In genomic region chr7:77315102-77315501, GRCh38 we compare ENCODE assay signal across 20 cellular contexts.
DNase-seq lines count a peak whose midpoint lies in the region; ATAC-seq, FAIRE-seq and TF ChIP-seq lines count a peak whose summit lies in the region.
"Had no signal": no experiment of that assay in that cellular context is flagged by ENCODE, and none has a peak within 500 bp of the region (broad histone marks: within the 10 kb centered on the region; RNA-seq: fewer than 3 reads in every experiment).

No MANE protein-coding gene starts in this region.

- H3K36me3 ChIP-seq in K562 (ENCODE audit: control insufficient read depth, insufficient read depth, low read length): no peaks in the 10 kb centered on the region
- H3K36me3 ChIP-seq in left ventricle myocardium inferior: peaks cover 22% of the 10 kb centered on the region
- H3K36me3 ChIP-seq in sigmoid colon: peaks cover 0 to 7% (median 0%) of the 10 kb centered on the region in 4 donors
- H3K36me3 ChIP-seq in neuronal stem cell (replicated peaks in 1 of 2; ENCODE audit: control insufficient read depth in 2 of 2, insufficient read depth in 2 of 2, low read length in 2 of 2): no peaks in the 10 kb centered on the region
- H3K36me3 ChIP-seq: breast epithelium had no signal

- H3K4me2 ChIP-seq in K562 (ENCODE audit: insufficient read depth, low read length): no peak overlapping the region
- no peak overlapping the region for H3K4me2 ChIP-seq in neuronal stem cell (ENCODE audit: insufficient read depth, low read length, poor library complexity, severe bottlenecking)
- H3K4me2 ChIP-seq: SK-N-SH had no signal

- DNase-seq in AG10803 (ENCODE audit: low read depth): peak; percentile 64
- DNase-seq in K562 (ENCODE audit: extremely low read depth in 1 of 4, low spot score in 3 of 4): no peak
- peak; percentile 31 for DNase-seq in left ventricle myocardium inferior
- no peak for DNase-seq in sigmoid colon
- no peak for DNase-seq in neuronal stem cell (ENCODE audit: low spot score)
- DNase-seq: activated CD4-positive, alpha-beta memory T cell treated with anti-CD3 and anti-CD28 coated beads for 36 hours; activated effector memory CD4-positive, alpha-beta T cell treated with anti-CD3 and anti-CD28 coated beads, Interleukin-2, amount 50 U/mL, for 16 hours; CD4-positive, alpha-beta T cell; cortex of kidney; endodermal cell; lower lobe of right lung; NCI-H2171; SK-N-SH; stomach; T-helper 2 cell had no signal

- H4K91ac ChIP-seq in neuronal stem cell (ENCODE audit: low read depth, low read length, poor library complexity): no peak overlapping the region

- H2BK15ac ChIP-seq in neuronal stem cell (ENCODE audit: low read length): no peak overlapping the region

- no peak overlapping the region for H2AK5ac ChIP-seq in neuronal stem cell (ENCODE audit: low read depth, low read length)

- no peak overlapping the region for H2BK5ac ChIP-seq in neuronal stem cell (ENCODE audit: low read length)

- CTCF ChIA-PET in K562 (lab: Yijun Ruan, JAX; ENCODE audit: low intra/inter-chr PET ratio): no interaction called here

- peaks cover 11 to 12% of the 10 kb centered on the region in 2 experiments; a peak in 3 of 5 replicates for H3K27me3 ChIP-seq in K562 (ENCODE audit: control insufficient read depth in 2 of 2, insufficient read depth in 2 of 2, low read length in 2 of 2)
- no peaks in the 10 kb centered on the region for H3K27me3 ChIP-seq in left ventricle myocardium inferior (ENCODE audit: low read depth)
- no peaks in the 10 kb centered on the region for H3K27me3 ChIP-seq in sigmoid colon
- H3K27me3 ChIP-seq in neuronal stem cell (ENCODE audit: control insufficient read depth in 3 of 3, insufficient read depth in 3 of 3, low read depth in 1 of 3, low read length in 3 of 3): no peaks in the 10 kb centered on the region
- H3K27me3 ChIP-seq: breast epithelium, neutrophil, stomach had no signal

- H4K8ac ChIP-seq in neuronal stem cell (ENCODE audit: low read depth, low read length): no peak overlapping the region

- H2BK12ac ChIP-seq in neuronal stem cell (ENCODE audit: low read length): no peak overlapping the region

- ATAC-seq in K562 (peak; percentile 46; the same call in 2 of the 3 replicates), GM21825 (IDR thresholded peaks at IDR 0.05; ENCODE audit: unreplicated experiment) (no peak), GM19023 (IDR thresholded peaks at IDR 0.05; ENCODE audit: unreplicated experiment) (no peak)
- ATAC-seq: lower lobe of right lung, WTC11 had no signal

- POLR2A ChIA-PET in K562 (lab: Yijun Ruan, JAX): no interaction called here

- intact Hi-C loops in K562 (cut with micrococcal nuclease): no loop called here
- intact Hi-C loops in left ventricle myocardium inferior (cut with micrococcal nuclease): loop anchor here (10.0 kb wide), 1 partner anchor 60 kb away; no protein-coding TSS in a partner anchor
- intact Hi-C loops in sigmoid colon (cut with DNase I): no loop called here

- H3K9ac ChIP-seq in K562 (ENCODE audit: insufficient read depth in 1 of 2, low read depth in 2 of 2, low read length in 2 of 2): no peak overlapping the region
- no peak overlapping the region for H3K9ac ChIP-seq in neuronal stem cell (ENCODE audit: low read depth, low read length, poor library complexity)
- H3K9ac ChIP-seq: SK-N-SH had no signal

- H3K4me1 ChIP-seq in K562 (replicated peaks in 1 of 2; ENCODE audit: control insufficient read depth in 2 of 2, insufficient read depth in 2 of 2, low read length in 2 of 2) (no peaks in the 10 kb centered on the region), left ventricle myocardium inferior (peaks cover 39% of the 10 kb centered on the region), sigmoid colon (peaks cover 0 to 47% (median 41%) of the 10 kb centered on the region in 4 donors), neuronal stem cell (ENCODE audit: control insufficient read depth in 2 of 2, insufficient read depth in 1 of 2, low read depth in 1 of 2, low read length in 2 of 2) (no peaks in the 10 kb centered on the region)
- H3K4me1 ChIP-seq: breast epithelium had no signal

- TF ChIP-seq CTCF in AG10803 (conservative IDR thresholded peaks at IDR 0.05; ENCODE audit: low read length): no peak
- TF ChIP-seq CTCF in K562 (IDR thresholded peaks at IDR 0.05 in 2 of 3, conservative IDR thresholded peaks at IDR 0.05 in 1 of 3; ENCODE audit: insufficient read depth in 2 of 3, low read depth in 1 of 3, low read length in 3 of 3): 0 out of 6 replicates have a peak, but pooled peaks of 1 of the 3 experiments have one; percentile 12
- no peak for TF ChIP-seq CTCF in left ventricle myocardium inferior (IDR thresholded peaks at IDR 0.05; ENCODE audit: borderline replicate concordance)
- TF ChIP-seq CTCF in sigmoid colon (IDR thresholded peaks at IDR 0.05): no peak

- no peak overlapping the region for H3K18ac ChIP-seq in neuronal stem cell (ENCODE audit: low read length)

- no TSS peak for BruUV-seq in K562 (replicated peaks; lab: Mats Ljungman, UMichigan)

- no peak overlapping the region for H3K23ac ChIP-seq in neuronal stem cell (ENCODE audit: low read depth, low read length, poor library complexity)

- H3K79me1 ChIP-seq in neuronal stem cell (ENCODE audit: low read depth, low read length): no peaks in the 10 kb centered on the region

- H3K79me2 ChIP-seq in K562 (ENCODE audit: control insufficient read depth, insufficient read depth, low read length): no peaks in the 10 kb centered on the region

- TF ChIP-seq RAD21 in K562 (CRISPR knock-in tag; conservative IDR thresholded peaks at IDR 0.05 in 1 of 2, IDR thresholded peaks at IDR 0.05 in 1 of 2): peak in 1 of 2 experiments; percentile 30; a peak in 2 of 4 replicates

- H2AFZ ChIP-seq in K562 (ENCODE audit: low read depth, low read length) (no peak overlapping the region), neuronal stem cell (ENCODE audit: low read length) (no peak overlapping the region)

- H3K27ac ChIP-seq in K562 (ENCODE audit: extremely low read depth, low read depth, low read length): no peak overlapping the region
- no peak overlapping the region for H3K27ac ChIP-seq in left ventricle myocardium inferior (replicated peaks)
- H3K27ac ChIP-seq in sigmoid colon: peak overlapping the region; percentile 1 to 52 (median 40)
- H3K27ac ChIP-seq in neuronal stem cell (replicated peaks; ENCODE audit: low read length): no peak overlapping the region
- H3K27ac ChIP-seq: breast epithelium, lower lobe of right lung, neutrophil, stomach had no signal

- in situ Hi-C loops in K562 (cut with MboI): no loop called here

- no peak overlapping the region for H3K4me3 ChIP-seq in AG10803 (ENCODE audit: low read length)
- no peak overlapping the region for H3K4me3 ChIP-seq in K562
- no peak overlapping the region for H3K4me3 ChIP-seq in left ventricle myocardium inferior
- no peak overlapping the region for H3K4me3 ChIP-seq in sigmoid colon
- no peak overlapping the region for H3K4me3 ChIP-seq in neuronal stem cell (ENCODE audit: low read length in 2 of 2)
- H3K4me3 ChIP-seq: breast epithelium, lower lobe of right lung, stomach had no signal

- 0% methylated on average over 3 of the region's 3 CpGs for WGBS in K562 (ENCODE audit: insufficient coverage, low coverage, missing lambda C conversion rate)
- 93 to 97% methylated on average over 3 of the region's 3 CpGs for WGBS in sigmoid colon, 2 donors
- WGBS in neuronal stem cell (ENCODE audit: extremely low coverage in 2 of 2, insufficient read length in 2 of 2, insufficient replicate concordance in 1 of 2), 2 donors: no CpG with 5 or more reads among the region's 3 CpGs

- H3K9me1 ChIP-seq in K562 (ENCODE audit: control insufficient read depth, insufficient read depth, low read length): no peaks in the 10 kb centered on the region

- no peak overlapping the region for H3K14ac ChIP-seq in neuronal stem cell (ENCODE audit: low read length)

- TF ChIP-seq POLR2A in K562 (conservative IDR thresholded peaks at IDR 0.05): no peak
- no peak for TF ChIP-seq POLR2A in sigmoid colon (IDR thresholded peaks at IDR 0.05)

- no peak overlapping the region for H3K4ac ChIP-seq in neuronal stem cell (ENCODE audit: low read length)

- TF ChIP-seq EP300 in K562 (IDR thresholded peaks at IDR 0.05; ENCODE audit: low read length) (no peak), sigmoid colon (IDR thresholded peaks at IDR 0.05) (no peak)

- H3K9me3 ChIP-seq in K562 (replicated peaks; ENCODE audit: control insufficient read depth, insufficient read depth, low read depth, low read length) (no peaks in the 10 kb centered on the region), left ventricle myocardium inferior (replicated peaks) (no peaks in the 10 kb centered on the region), sigmoid colon (no peaks in the 10 kb centered on the region), neuronal stem cell (replicated peaks in 1 of 2; ENCODE audit: control insufficient read depth in 2 of 2, insufficient read depth in 1 of 2, low read depth in 1 of 2, low read length in 2 of 2) (no peaks in the 10 kb centered on the region)
- H3K9me3 ChIP-seq: breast epithelium, lower lobe of right lung, neutrophil, SK-N-SH, stomach had no signal

- no peak overlapping the region for H2BK120ac ChIP-seq in neuronal stem cell (ENCODE audit: low read depth, low read length)

- no peaks in the 10 kb centered on the region for H4K20me1 ChIP-seq in K562 (replicated peaks; ENCODE audit: control insufficient read depth, insufficient read depth, low read length)

- no peak for FAIRE-seq in K562 (lab: Jason Lieb, UNC)

TF ChIP-seq in K562, 482 proteins besides CTCF, POLR2A, EP300 and RAD21 (continues in another document):
- no peak for TF ChIP-seq TEAD4 (IDR thresholded peaks at IDR 0.05; ENCODE audit: low read length)
- TF ChIP-seq TEAD4 (CRISPR knock-in tag; IDR thresholded peaks at IDR 0.05; ENCODE audit: borderline replicate concordance): no peak

Comparison
In these comparisons a context has a peak if more than half of its experiments do, and no peak if none do; other contexts are left out.
1. DNase-seq: peak in AG10803 (single experiment) and left ventricle myocardium inferior (single experiment); none in K562 (0 of 4), sigmoid colon (single experiment) and neuronal stem cell (single experiment).
2. H3K27ac ChIP-seq: peak in sigmoid colon (4 of 4); none in K562 (single experiment), left ventricle myocardium inferior (single experiment) and neuronal stem cell (single experiment).